8 cellular contexts compared by ENCODE assay signal in genomic region chr16:67847064-67847861, GRCh38. TPM values are rescaled to one million over a fixed set of nuclear protein-coding genes. Genes with fewer than 3 reads are reported as not detected.
A peak's percentile ranks its signal among the peaks of the same experiment; 100 is the strongest.
DNase-seq lines count a peak whose midpoint lies in the region; ATAC-seq, FAIRE-seq and TF ChIP-seq lines count a peak whose summit lies in the region.

Gene CENPT (minus strand): TSS chr16:67847693. CDS start chr16:67833859, 13,834 bp downstream.

- H3K36me3 ChIP-seq in keratinocyte (ENCODE audit: control insufficient read depth in 2 of 2, extremely low read depth in 1 of 2, insufficient read depth in 2 of 2, low read length in 2 of 2) = peaks cover 6 to 13% of the 10 kb centered on the region in 2 experiments
- H3K36me3 ChIP-seq in smooth muscle cell (ENCODE audit: low read depth) = no peaks in the 10 kb centered on the region

- WGBS in smooth muscle cell (ENCODE audit: low lambda C conversion rate) = under 1% methylated on average over 47 of the region's 62 CpGs

- H3K9me3 ChIP-seq in keratinocyte (ENCODE audit: control insufficient read depth, low read depth, low read length) (no peaks in the 10 kb centered on the region), smooth muscle cell (replicated peaks; ENCODE audit: low read depth) (no peaks in the 10 kb centered on the region)

- no peak for FAIRE-seq in keratinocyte (lab: Jason Lieb, UNC)

- H3K9ac ChIP-seq in keratinocyte (ENCODE audit: control insufficient read depth, extremely low read depth, insufficient read depth, low read length) (peak within 1 kb of the TSS; percentile 100), smooth muscle cell (ENCODE audit: low read depth) (peak within 1 kb of the TSS; percentile 99)

- H3K4me2 ChIP-seq in keratinocyte (ENCODE audit: control insufficient read depth, extremely low read depth, insufficient read depth, low read depth, low read length) (peak within 1 kb of the TSS; percentile 98), smooth muscle cell (peak within 1 kb of the TSS; percentile 94)

- H4K20me1 ChIP-seq in keratinocyte (ENCODE audit: control insufficient read depth, extremely low read depth, insufficient read depth, low read length) (peaks cover 2% of the 10 kb centered on the region), smooth muscle cell (ENCODE audit: low read depth) (peaks cover 60% of the 10 kb centered on the region)

- H3K79me2 ChIP-seq in keratinocyte (ENCODE audit: control insufficient read depth, insufficient read depth, low read length) (peaks cover 75% of the 10 kb centered on the region), smooth muscle cell (ENCODE audit: low read depth) (peaks cover 82% of the 10 kb centered on the region)

- H3K4me3 ChIP-seq in cardiac fibroblast (replicated peaks in 1 of 2; ENCODE audit: low read depth in 2 of 2, low read length in 2 of 2) (peak within 1 kb of the TSS; percentile 92 to 95), keratinocyte (ENCODE audit: control insufficient read depth in 2 of 3, extremely low read depth in 1 of 3, insufficient read depth in 2 of 3, low read depth in 1 of 3, low read length in 3 of 3) (peak within 1 kb of the TSS; percentile 92 to 97 (median 97)), smooth muscle cell (peak within 1 kb of the TSS; percentile 98)

- peaks cover 6% of the 10 kb centered on the region for H3K9me1 ChIP-seq in keratinocyte (ENCODE audit: control insufficient read depth, extremely low read depth, insufficient read depth, low read length)

- TF ChIP-seq CTCF in cardiac fibroblast (IDR thresholded peaks at IDR 0.05; ENCODE audit: low read depth, low read length) = no peak
- no peak for TF ChIP-seq CTCF in keratinocyte (optimal IDR thresholded peaks at IDR 0.05 in 1 of 3, IDR thresholded peaks at IDR 0.05 in 1 of 3, conservative IDR thresholded peaks at IDR 0.05 in 1 of 3; ENCODE audit: extremely low read depth in 1 of 3, insufficient read depth in 2 of 3, low read length in 3 of 3)
- no peak for TF ChIP-seq CTCF in smooth muscle cell (IDR thresholded peaks at IDR 0.05; ENCODE audit: borderline replicate concordance, insufficient read depth, poor library complexity, severe bottlenecking)

- H3K4me1 ChIP-seq in keratinocyte (ENCODE audit: control insufficient read depth, extremely low read depth, insufficient read depth, low read length) = peaks cover 48% of the 10 kb centered on the region
- H3K4me1 ChIP-seq in smooth muscle cell (ENCODE audit: low read depth) = peaks cover 40% of the 10 kb centered on the region

- H2AFZ ChIP-seq in keratinocyte (ENCODE audit: control insufficient read depth, low read length) = peak within 1 kb of the TSS; percentile 82
- peak within 1 kb of the TSS; percentile 64 for H2AFZ ChIP-seq in smooth muscle cell (ENCODE audit: low read depth)

- ATAC-seq in GM18909 (IDR thresholded peaks at IDR 0.05; ENCODE audit: poor library complexity, unreplicated experiment) (peak; percentile 41), HG03095 (IDR thresholded peaks at IDR 0.05; ENCODE audit: unreplicated experiment) (peak; percentile 25)

- dilution Hi-C loops in keratinocyte (cut with MboI; ENCODE audit: extremely low pct_ligation_motif_present, low sequenced_read_pairs) = no loop called here

- DNase-seq in CD1c-positive myeloid dendritic cell (ENCODE audit: extremely low spot score) (peak; percentile 78), RKO (ENCODE audit: low spot score) (peak; percentile 79), cardiac fibroblast (ENCODE audit: low read depth in 2 of 2) (peak; percentile 56 to 72), keratinocyte (ENCODE audit: low read depth, low spot score) (no peak), smooth muscle cell (lab: John Stamatoyannopoulos, UW; ENCODE audit: unreplicated experiment) (no peak), superior temporal gyrus (ENCODE audit: extremely low spot score) (no peak)

- no peaks in the 10 kb centered on the region for H3K27me3 ChIP-seq in keratinocyte (ENCODE audit: control insufficient read depth, extremely low read depth, insufficient read depth, low read length)
- no peaks in the 10 kb centered on the region for H3K27me3 ChIP-seq in smooth muscle cell (ENCODE audit: low read depth)

- H3K27ac ChIP-seq in keratinocyte (ENCODE audit: control insufficient read depth, insufficient read depth, low read length) = peak within 1 kb of the TSS; percentile 97
- H3K27ac ChIP-seq in smooth muscle cell (ENCODE audit: low read depth) = peak within 1 kb of the TSS; percentile 98

- H3F3A ChIP-seq in smooth muscle cell (ENCODE audit: low read depth) = peaks cover 26% of the 10 kb centered on the region

RNA-seq across cellular contexts. Expression of gene CENPT, which starts in this region (rescaled TPM):
- polyA plus RNA-seq in keratinocyte (30.1 to 57.1 TPM (median 41.3 TPM) in 3 replicates), smooth muscle cell (65.8 and 79.7 TPM in 2 replicates)
- polyA plus RNA-seq in keratinocyte (2011; ENCODE audit: low read depth) = 44.8 TPM
- polyA plus RNA-seq in keratinocyte (2011; cell fraction: cytosol; rRNA removed) = 17.7 and 26.9 TPM in 2 replicates
- polyA plus RNA-seq in keratinocyte (2011; cell fraction: nucleus; rRNA removed) = 238 and 251 TPM in 2 replicates
- 32.6 and 56.1 TPM in 2 replicates for polyA plus RNA-seq in keratinocyte (2012; ENCODE audit: low replicate concordance)
- polyA minus RNA-seq in keratinocyte = 33.9 to 38.2 TPM (median 38.0 TPM) in 3 replicates
- polyA minus RNA-seq in keratinocyte (2011; cell fraction: cytosol; rRNA and poly(A)+ RNA removed) = 40.1 TPM
- 50.0 and 51.2 TPM in 2 replicates for polyA minus RNA-seq in keratinocyte (2011; cell fraction: nucleus; rRNA and poly(A)+ RNA removed)
- 37.3 and 47.0 TPM in 2 replicates for total RNA-seq in smooth muscle cell

Comparison
In these comparisons a context has a peak if more than half of its experiments do, and no peak if none do; other contexts are left out.
1. DNase-seq: peak in CD1c-positive myeloid dendritic cell (single experiment), RKO (single experiment) and cardiac fibroblast (2 of 2); none in keratinocyte (single experiment), smooth muscle cell (single experiment) and superior temporal gyrus (single experiment).
2. Peak in every context shown above with its lines, with median percentiles within 50 percentile points of each other: H3K4me3 ChIP-seq.